Comparison of ENCODE assay signal across 8 cellular contexts in the genomic region with DNA sequence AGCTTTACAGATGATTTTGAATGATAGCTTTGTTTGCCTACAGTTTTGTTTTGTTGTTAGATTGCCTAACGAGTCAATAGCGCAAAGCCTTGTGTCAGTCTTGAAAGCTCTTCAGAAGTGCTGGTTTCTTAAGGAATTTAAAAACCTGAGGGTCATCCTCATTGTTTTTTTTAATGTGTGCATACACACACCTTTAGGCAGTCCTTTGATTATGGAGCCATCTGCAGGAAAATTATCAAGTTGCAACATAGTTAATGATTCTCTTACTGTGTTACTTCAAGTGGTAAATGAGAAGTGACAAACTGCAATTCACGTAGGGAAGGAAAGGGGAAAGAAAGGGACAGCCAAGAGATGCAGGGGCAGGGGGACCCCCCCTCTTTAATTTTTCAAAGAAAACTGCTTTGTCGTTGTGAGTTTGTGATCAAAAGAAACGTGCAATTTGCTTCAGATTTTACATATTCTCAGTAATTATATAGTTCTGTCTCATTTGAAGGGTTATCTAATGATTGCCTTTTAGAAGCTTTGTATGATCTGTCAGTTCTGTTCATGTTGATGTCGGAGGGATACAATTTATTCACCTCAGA.
DNase-seq lines count a peak whose midpoint lies in the region; ATAC-seq, FAIRE-seq and TF ChIP-seq lines count a peak whose summit lies in the region.

No MANE protein-coding gene starts in this region.

- WGBS in pancreas, 2 donors, result 15 to 18% methylated on average over 6 of the region's 6 CpGs

- no peak overlapping the region for H2AFZ ChIP-seq in fibroblast of lung (ENCODE audit: low read length)

- H3K27ac ChIP-seq in Panc1 (ENCODE audit: low read length), result no peak overlapping the region
- H3K27ac ChIP-seq in fibroblast of lung (ENCODE audit: insufficient read depth, low read length), result no peak overlapping the region
- H3K27ac ChIP-seq in pancreas, result no peak overlapping the region
- H3K27ac ChIP-seq in coronary artery, result no peak overlapping the region

- H3K9me3 ChIP-seq in Panc1 (ENCODE audit: control insufficient read depth, insufficient read depth, low read depth, low read length) (no peaks in the 10 kb centered on the region), fibroblast of lung (ENCODE audit: control insufficient read depth, insufficient read depth, low read depth, low read length) (no peaks in the 10 kb centered on the region), pancreas (no peaks in the 10 kb centered on the region)

- CTCF ChIA-PET in Panc1 (lab: Charles Lee), result interaction anchor here (0.6 to 0.7 kb wide), 2 partner anchors 12 to 303 kb away, joined by 4 to 5 read pairs; no protein-coding TSS in a partner anchor

- H3K4me1 ChIP-seq in Panc1 (ENCODE audit: control insufficient read depth, insufficient read depth, low read length) (peaks cover 14% of the 10 kb centered on the region), fibroblast of lung (ENCODE audit: control insufficient read depth, extremely low read depth, insufficient read depth, low read length) (peaks cover 10% of the 10 kb centered on the region), pancreas (peaks cover 9 to 33% (median 27%) of the 10 kb centered on the region in 3 donors)

- ATAC-seq in HG03196 (IDR thresholded peaks at IDR 0.05; ENCODE audit: unreplicated experiment) (peak; percentile 59), Panc1 (no peak), pancreas (peak; percentile 83 to 90 (median 88))

- H3K27me3 ChIP-seq in Panc1 (ENCODE audit: control insufficient read depth, insufficient read depth, low read length) (no peaks in the 10 kb centered on the region), fibroblast of lung (ENCODE audit: control insufficient read depth, insufficient read depth, low read length) (no peaks in the 10 kb centered on the region), pancreas (no peaks in the 10 kb centered on the region)

- no TSS peak for BruUV-seq in Panc1 (replicated peaks; lab: Mats Ljungman, UMichigan)

- no peak for FAIRE-seq in pancreas (lab: Jason Lieb, UNC)

- H3K79me2 ChIP-seq in fibroblast of lung (ENCODE audit: control insufficient read depth, insufficient read depth, low read length), result peaks cover 18% of the 10 kb centered on the region

- POLR2A ChIA-PET in Panc1 (lab: Charles Lee), result interaction anchor here (0.7 kb wide), 1 partner anchor 274 kb away, joined by 3 read pairs; no protein-coding TSS in a partner anchor

- H3K4me2 ChIP-seq in fibroblast of lung (ENCODE audit: extremely low read depth, insufficient read depth, low read length), result peak overlapping the region; percentile 45

- H4K20me1 ChIP-seq in fibroblast of lung (ENCODE audit: control insufficient read depth, extremely low read depth, insufficient read depth, low read length), result no peaks in the 10 kb centered on the region

- intact Hi-C loops in Panc1 (cut with micrococcal nuclease; ENCODE audit: unreplicated experiment) (no loop called here), pancreas (cut with DNase I) (no loop called here)

- DNase-seq in DMS114 treated with DMSO at 0.1 percent for 48 hours (lab: John Stamatoyannopoulos, UW; ENCODE audit: unreplicated experiment), result peak; percentile 47
- DNase-seq in Panc1 (ENCODE audit: low read depth, low spot score), result peak; percentile 8
- DNase-seq in fibroblast of lung (ENCODE audit: low read depth in 2 of 2), result peak; percentile 65 to 75
- DNase-seq in pancreas, result no peak
- no peak for DNase-seq in mucosa of gallbladder (ENCODE audit: low spot score)
- no peak for DNase-seq in UCSD-AML1 (lab: John Stamatoyannopoulos, UW; ENCODE audit: unreplicated experiment)
- DNase-seq in coronary artery (ENCODE audit: low spot score), result no peak

- in situ Hi-C loops in Panc1 (cut with HindIII; ENCODE audit: low pct_unique_long_range_greater_than_20kb, low sequenced_read_pairs), result no loop called here

- no peaks in the 10 kb centered on the region for H3K36me3 ChIP-seq in Panc1 (ENCODE audit: control insufficient read depth, insufficient read depth, low read length)
- H3K36me3 ChIP-seq in fibroblast of lung (ENCODE audit: control insufficient read depth, insufficient read depth, low read length), result no peaks in the 10 kb centered on the region
- no peaks in the 10 kb centered on the region for H3K36me3 ChIP-seq in pancreas

- H3K4me3 ChIP-seq in Panc1 (ENCODE audit: low read depth in 2 of 2, low read length in 2 of 2) (no peak overlapping the region), fibroblast of lung (replicated peaks in 1 of 4; ENCODE audit: control extremely low read depth in 1 of 4, insufficient read depth in 1 of 4, low read depth in 3 of 4, low read length in 4 of 4) (no peak overlapping the region), pancreas (no peak overlapping the region), coronary artery (no peak overlapping the region)

- TF ChIP-seq CTCF in Panc1 (IDR thresholded peaks at IDR 0.05) (peak; percentile 62), fibroblast of lung (conservative IDR thresholded peaks at IDR 0.05 in 1 of 2, IDR thresholded peaks at IDR 0.05 in 1 of 2; ENCODE audit: low read depth in 1 of 2, low read length in 2 of 2) (peak; percentile 44 to 50), pancreas (IDR thresholded peaks at IDR 0.05) (peak in 1 of 4 donors; percentile 22), coronary artery (IDR thresholded peaks at IDR 0.05) (no peak)

- no peak overlapping the region for H3K9ac ChIP-seq in fibroblast of lung (ENCODE audit: insufficient read depth, low read length)

Comparison
In these comparisons a context has a peak if more than half of its experiments do, and no peak if none do; other contexts are left out.
1. DNase-seq: peak in DMS114 treated with DMSO at 0.1 percent for 48 hours (single experiment), Panc1 (single experiment) and fibroblast of lung (2 of 2); none in pancreas (0 of 6), mucosa of gallbladder (single experiment), UCSD-AML1 (single experiment) and coronary artery (single experiment).